In genomic region chr10:79905322-79906314, GRCh38 we compare ENCODE assay signal across 8 cellular contexts. TPM values are rescaled to one million over a fixed set of nuclear protein-coding genes. Genes with fewer than 3 reads are reported as not detected.
DNase-seq lines count a peak whose midpoint lies in the region; ATAC-seq and TF ChIP-seq lines count a peak whose summit lies in the region.

No MANE protein-coding gene starts in this region.

- H3K27me3 ChIP-seq in Caco-2 (replicated peaks; ENCODE audit: control insufficient read depth, insufficient read depth, low read length): no peaks in the 10 kb centered on the region; the same call in 1 of the 2 replicates
- H3K27me3 ChIP-seq in mammary epithelial cell (ENCODE audit: insufficient read depth, low read length): peaks cover 7% of the 10 kb centered on the region

- H3K4me2 ChIP-seq in mammary epithelial cell (ENCODE audit: insufficient read depth, low read depth, low read length): peak overlapping the region; percentile 89

- H3K27me3 Mint-ChIP-seq in Caco-2 (ENCODE audit: insufficient read depth, unreplicated experiment): peaks cover 19% of the 10 kb centered on the region

- no peaks in the 10 kb centered on the region for H3K36me3 Mint-ChIP-seq in Caco-2 (ENCODE audit: insufficient read depth, unreplicated experiment)

- in situ Hi-C loops in mammary epithelial cell (cut with MboI; ENCODE audit: low sequenced_read_pairs in 2 of 2): no loop called here

- 30% methylated on average over 10 of the region's 10 CpGs for WGBS in mammary epithelial cell (ENCODE audit: low coverage, missing lambda C conversion rate)

- H3K4me3 ChIP-seq in Caco-2 (ENCODE audit: low read depth, low read length) (no peak overlapping the region), mammary epithelial cell (replicated peaks in 1 of 3; ENCODE audit: insufficient read depth in 1 of 3, low read depth in 2 of 3, low read length in 3 of 3) (peak overlapping the region; percentile 57 to 74 (median 58))

- H3K27ac ChIP-seq in mammary epithelial cell (ENCODE audit: insufficient read depth, low read depth, low read length): no peak overlapping the region

- DNase-seq in Caco-2 (no peak), LHCN-M2 (ENCODE audit: low read depth) (peak; percentile 58), mammary epithelial cell (peak; percentile 14), left colon (no peak), stromal cell of bone marrow (ENCODE audit: low read depth) (peak; percentile 9), T1000 (lab: John Stamatoyannopoulos, UW) (no peak)

- no peaks in the 10 kb centered on the region for H3K9me3 Mint-ChIP-seq in Caco-2 (ENCODE audit: unreplicated experiment)

- no peaks in the 10 kb centered on the region for H3K4me1 Mint-ChIP-seq in Caco-2 (ENCODE audit: low read depth, unreplicated experiment)

- peak overlapping the region; percentile 76 for H3K4me3 Mint-ChIP-seq in Caco-2 (ENCODE audit: unreplicated experiment)

- no peak overlapping the region for H3K27ac Mint-ChIP-seq in Caco-2 (ENCODE audit: unreplicated experiment)

- TF ChIP-seq CTCF in Caco-2 (IDR thresholded peaks at IDR 0.05; ENCODE audit: insufficient read depth in 1 of 2, low read depth in 1 of 2, low read length in 1 of 2, severe bottlenecking in 1 of 2, unreplicated experiment in 1 of 2) (no peak), mammary epithelial cell (conservative IDR thresholded peaks at IDR 0.05 in 1 of 2, IDR thresholded peaks at IDR 0.05 in 1 of 2; ENCODE audit: extremely low read depth in 1 of 2, insufficient read depth in 1 of 2, low read depth in 1 of 2, low read length in 2 of 2) (no peak)

- H3K4me1 ChIP-seq in Caco-2 (no peaks in the 10 kb centered on the region), mammary epithelial cell (ENCODE audit: insufficient read depth, low read length) (peaks cover 7% of the 10 kb centered on the region)

- H3K79me2 ChIP-seq in mammary epithelial cell (ENCODE audit: insufficient read depth, low read length): no peaks in the 10 kb centered on the region

- no peaks in the 10 kb centered on the region for H3K9me3 ChIP-seq in Caco-2
- no peaks in the 10 kb centered on the region for H3K9me3 ChIP-seq in mammary epithelial cell (replicated peaks; ENCODE audit: insufficient read depth, low read length)

- CTCF ChIA-PET in Caco-2 (lab: Charles Lee): no interaction called here
- CTCF ChIA-PET in mammary epithelial cell (lab: Charles Lee; ENCODE audit: low non-redundant PET): no interaction called here

- peak; percentile 40 for ATAC-seq in left colon
- no peak for ATAC-seq in GM21528 (IDR thresholded peaks at IDR 0.05; ENCODE audit: low FRiP score, unreplicated experiment)
- no peak for ATAC-seq in GM21360 (IDR thresholded peaks at IDR 0.05; ENCODE audit: unreplicated experiment)

- no peaks in the 10 kb centered on the region for H3K36me3 ChIP-seq in Caco-2 (ENCODE audit: control insufficient read depth, insufficient read depth, low read length)
- no peaks in the 10 kb centered on the region for H3K36me3 ChIP-seq in mammary epithelial cell (ENCODE audit: insufficient read depth, low read length)

- POLR2A ChIA-PET in Caco-2 (lab: Charles Lee): no interaction called here

- dilution Hi-C loops in mammary epithelial cell (cut with HindIII; ENCODE audit: low sequenced_read_pairs): no loop called here

- H4K20me1 ChIP-seq in mammary epithelial cell (ENCODE audit: insufficient read depth, low read length): no peaks in the 10 kb centered on the region

- intact Hi-C loops in Caco-2 (cut with micrococcal nuclease; ENCODE audit: unreplicated experiment): no loop called here
- intact Hi-C loops in mammary epithelial cell (cut with micrococcal nuclease): no loop called here
- intact Hi-C loops in left colon (cut with DNase I, micrococcal nuclease): no loop called here

- no TSS peak for BruUV-seq in Caco-2 (replicated peaks; lab: Mats Ljungman, UMichigan)
- no TSS peak for BruUV-seq in mammary epithelial cell (replicated peaks; lab: Mats Ljungman, UMichigan)

- H3K9ac ChIP-seq in mammary epithelial cell (ENCODE audit: insufficient read depth, low read length): peak overlapping the region; percentile 0

- peak overlapping the region; percentile 96 for H2AFZ ChIP-seq in mammary epithelial cell (ENCODE audit: low read depth, low read length)

RNA-seq across cellular contexts. Expression of gene SFTPD, which starts 43.3 kb away (rescaled TPM):
- total RNA-seq in Caco-2 (2022): 0.39 TPM in 1 of 2 replicates, not detected in the other
- not detected in 2 replicates for total RNA-seq in LHCN-M2 (2014; rRNA removed)
- polyA plus RNA-seq in LHCN-M2 (2012): 0.05 TPM
- under 1 TPM in 1 of 2 donors, not detected in 1; 0.33 TPM for total RNA-seq in mammary epithelial cell
- not detected for polyA plus RNA-seq in mammary epithelial cell
- not detected for polyA minus RNA-seq in mammary epithelial cell
- total RNA-seq in left colon: not detected

Comparison
In these comparisons a context has a peak if more than half of its experiments do, and no peak if none do; other contexts are left out.
1. DNase-seq: peak in LHCN-M2 (single experiment), mammary epithelial cell (single experiment) and stromal cell of bone marrow (single experiment); none in Caco-2 (0 of 2), left colon (0 of 2) and T1000 (single experiment).